Comparison of ENCODE assay signal across 10 cellular contexts in genomic region chr10:102247724-102248123, GRCh38. TPM values are rescaled to one million over a fixed set of nuclear protein-coding genes. Genes with fewer than 3 reads are reported as not detected.
A peak's percentile ranks its signal among the peaks of the same experiment; 100 is the strongest.
DNase-seq lines count a peak whose midpoint lies in the region; ATAC-seq and TF ChIP-seq lines count a peak whose summit lies in the region.
"Had no signal": no experiment of that assay in that cellular context is flagged by ENCODE, and none has a peak within 500 bp of the region (broad histone marks: within the 10 kb centered on the region; RNA-seq: fewer than 3 reads in every experiment).

No MANE protein-coding gene starts in this region.

- H3K27ac Mint-ChIP-seq in T-helper 2 cell treated with Interferon-gamma antibody and Interleukin-4, amounts not matched to agents 5 μg/mL and 100 μg/mL, for 36 hours: no peak overlapping the region
- no peak overlapping the region for H3K27ac Mint-ChIP-seq in Calu3 (ENCODE audit: unreplicated experiment)

- H3K4me1 ChIP-seq in OCI-LY3 (ENCODE audit: low read length): peaks cover 19% of the 10 kb centered on the region

- no peak overlapping the region for H3K9ac ChIP-seq in OCI-LY3 (ENCODE audit: low read length)

- BruUV-seq in Calu3 (replicated peaks; lab: Mats Ljungman, UMichigan): no TSS peak

- TF ChIP-seq CTCF in OCI-LY3 (IDR thresholded peaks at IDR 0.05; ENCODE audit: low read depth, low read length) (no peak), dorsolateral prefrontal cortex (IDR thresholded peaks at IDR 0.05 in 54 of 56, conservative IDR thresholded peaks at IDR 0.05 in 2 of 56; ENCODE audit: low read depth in 1 of 56, partially characterized antibody in 56 of 56) (no peak), Calu3 (IDR thresholded peaks at IDR 0.05; ENCODE audit: unreplicated experiment) (no peak)

- ATAC-seq in HG03108 (IDR thresholded peaks at IDR 0.05; ENCODE audit: unreplicated experiment): no peak

- no peak overlapping the region for H2AFZ ChIP-seq in OCI-LY3 (ENCODE audit: low read depth, low read length)

- H3K4me3 Mint-ChIP-seq in T-helper 2 cell treated with Interferon-gamma antibody and Interleukin-4, amounts not matched to agents 5 μg/mL and 100 μg/mL, for 36 hours: peak overlapping the region; percentile 99
- no peak overlapping the region for H3K4me3 Mint-ChIP-seq in Calu3 (ENCODE audit: low read depth, unreplicated experiment)

- H3K27me3 ChIP-seq in OCI-LY3 (ENCODE audit: low read depth, low read length) (no peaks in the 10 kb centered on the region), dorsolateral prefrontal cortex (no peaks in the 10 kb centered on the region)
- H3K27me3 ChIP-seq: right atrium auricular region had no signal

- peaks cover 4% of the 10 kb centered on the region for H3K36me3 ChIP-seq in OCI-LY3 (replicated peaks; ENCODE audit: low read depth, low read length)
- H3K36me3 ChIP-seq: right atrium auricular region had no signal

- H3K4me3 ChIP-seq in OCI-LY3 (ENCODE audit: low read length) (no peak overlapping the region), dorsolateral prefrontal cortex (peak overlapping the region in 30 of 59 donors; percentile 3 to 100 (median 91))
- H3K4me3 ChIP-seq: right atrium auricular region had no signal

- H3K4me1 Mint-ChIP-seq in T-helper 2 cell treated with Interferon-gamma antibody and Interleukin-4, amounts not matched to agents 5 μg/mL and 100 μg/mL, for 36 hours (ENCODE audit: low read depth): peaks cover 26% of the 10 kb centered on the region
- peaks cover 21% of the 10 kb centered on the region for H3K4me1 Mint-ChIP-seq in Calu3 (ENCODE audit: low read depth, unreplicated experiment)

- DNase-seq in T-helper 2 cell treated with Interferon-gamma antibody and Interleukin-4, amounts not matched to agents 5 μg/mL and 100 μg/mL, for 36 hours (ENCODE audit: low spot score): no peak
- DNase-seq in T-helper 2 cell (no peak), dorsolateral prefrontal cortex (no peak), pons (ENCODE audit: low spot score) (peak; percentile 58), Calu3 (no peak), NCI-H146 treated with DMSO at 0.1 percent for 48 hours (lab: John Stamatoyannopoulos, UW; ENCODE audit: unreplicated experiment) (no peak)

- H4K20me1 ChIP-seq in OCI-LY3 (ENCODE audit: insufficient read depth, low read length): peaks cover 16% of the 10 kb centered on the region

- intact Hi-C loops in dorsolateral prefrontal cortex (cut with DNase I) (no loop called here), Calu3 (cut with micrococcal nuclease; ENCODE audit: unreplicated experiment) (no loop called here)

- H3K79me2 ChIP-seq in OCI-LY3 (ENCODE audit: low read length): peaks cover 67% of the 10 kb centered on the region

- H3K9me3 Mint-ChIP-seq in T-helper 2 cell treated with Interferon-gamma antibody and Interleukin-4, amounts not matched to agents 5 μg/mL and 100 μg/mL, for 36 hours: no peaks in the 10 kb centered on the region
- H3K9me3 Mint-ChIP-seq in Calu3 (ENCODE audit: low read depth, unreplicated experiment): no peaks in the 10 kb centered on the region

- H3K4me2 ChIP-seq in OCI-LY3 (ENCODE audit: low read length): 0 out of 2 replicates have a peak overlapping the region, but pooled peaks have one; percentile 99

- CTCF ChIA-PET in Calu3 (lab: Charles Lee): no interaction called here

- H3K36me3 Mint-ChIP-seq in T-helper 2 cell treated with Interferon-gamma antibody and Interleukin-4, amounts not matched to agents 5 μg/mL and 100 μg/mL, for 36 hours (ENCODE audit: low read depth): peaks cover 18% of the 10 kb centered on the region
- peaks cover 26% of the 10 kb centered on the region for H3K36me3 Mint-ChIP-seq in Calu3 (ENCODE audit: insufficient read depth, unreplicated experiment)

- H3K9me3 ChIP-seq in OCI-LY3 (ENCODE audit: insufficient read depth, low read length): no peaks in the 10 kb centered on the region
- H3K9me3 ChIP-seq: right atrium auricular region had no signal

- H3K27me3 Mint-ChIP-seq in T-helper 2 cell treated with Interferon-gamma antibody and Interleukin-4, amounts not matched to agents 5 μg/mL and 100 μg/mL, for 36 hours (ENCODE audit: low read depth): no peaks in the 10 kb centered on the region
- H3K27me3 Mint-ChIP-seq in Calu3 (ENCODE audit: unreplicated experiment): no peaks in the 10 kb centered on the region

- H3K27ac ChIP-seq in OCI-LY3 (ENCODE audit: low read length) (no peak overlapping the region), dorsolateral prefrontal cortex (no peak overlapping the region)
- H3K27ac ChIP-seq: RWPE1 had no signal

RNA-seq across cellular contexts. Expression of gene GBF1, which starts 2.4 kb away (rescaled TPM):
- total RNA-seq in dorsolateral prefrontal cortex: 10 to 100 TPM; 42.4 to 69.4 (median 57.9) TPM
- 34.6 and 36.1 TPM in 2 replicates for total RNA-seq in Calu3 (2022)

RNA-seq across cellular contexts. Expression of gene PITX3, which starts 6.4 kb away (rescaled TPM):
- total RNA-seq in dorsolateral prefrontal cortex (under 1 TPM in 3 of 120 experiments, not detected in 117; 0.41 to 0.43 (median 0.41) TPM), Calu3 (2022) (not detected in 2 replicates)

RNA-seq across cellular contexts. Expression of gene ELOVL3, which starts 21.6 kb away (rescaled TPM):
- 1 to 10 TPM in 10 of 120 experiments, under 1 TPM in 67, not detected in 43; 0.22 to 1.8 (median 0.62) TPM for total RNA-seq in dorsolateral prefrontal cortex
- 0.27 and 0.35 TPM in 2 replicates for total RNA-seq in Calu3 (2022)
